10 cellular contexts compared by ENCODE assay signal in the genomic region with DNA sequence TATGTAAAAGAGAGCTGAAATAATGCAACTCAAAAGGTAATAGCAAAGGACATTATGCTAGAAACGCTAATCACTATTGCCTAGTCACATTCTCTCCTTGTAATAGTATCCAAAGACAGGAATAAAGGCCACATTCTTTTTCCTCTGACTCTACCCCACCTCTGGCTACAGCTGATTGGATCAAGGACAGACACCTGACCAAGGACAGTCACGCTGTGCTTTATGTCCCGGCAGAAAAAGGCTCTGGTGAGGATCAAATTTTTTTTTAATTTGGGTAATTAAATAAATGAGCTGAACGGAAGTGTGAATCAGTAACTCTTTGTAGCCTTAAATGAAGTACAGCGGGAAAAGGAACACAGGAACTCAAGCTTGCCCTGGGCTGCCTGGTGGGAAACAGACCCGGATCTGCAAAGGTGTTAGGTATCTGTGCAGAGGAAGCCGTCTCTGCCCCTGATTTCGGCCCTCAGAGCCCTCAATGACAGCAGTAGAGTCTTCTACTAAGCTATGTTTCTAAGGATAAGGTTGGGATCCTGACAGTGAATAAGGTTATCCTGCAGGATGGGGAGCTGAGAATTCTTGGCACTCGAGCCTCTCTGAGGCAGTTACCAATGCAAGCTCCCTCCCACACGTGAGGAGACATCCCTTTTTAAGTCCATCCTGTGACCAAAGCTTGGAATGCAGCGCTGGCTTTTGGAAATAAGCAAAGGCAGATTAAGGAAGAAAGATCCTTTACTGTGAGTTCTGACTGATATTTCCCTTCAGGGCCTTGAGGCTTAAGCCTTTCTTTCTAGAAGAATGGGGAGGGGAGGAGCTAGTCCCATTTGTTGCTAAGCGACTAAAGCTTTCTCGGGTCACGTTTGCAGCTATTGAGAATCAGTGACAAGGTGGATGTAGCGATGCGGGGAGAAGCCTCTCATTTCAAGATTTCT. TPM values are rescaled to one million over a fixed set of nuclear protein-coding genes. Genes with fewer than 3 reads are reported as not detected.
DNase-seq lines count a peak whose midpoint lies in the region; ATAC-seq, FAIRE-seq and TF ChIP-seq lines count a peak whose summit lies in the region.
"Had no signal": no experiment of that assay in that cellular context is flagged by ENCODE, and none has a peak within 500 bp of the region (broad histone marks: within the 10 kb centered on the region; RNA-seq: fewer than 3 reads in every experiment).

No MANE protein-coding gene starts in this region.

- no peaks in the 10 kb centered on the region for H3K79me2 ChIP-seq in OCI-LY1 (ENCODE audit: insufficient read depth, low read length)

- intact Hi-C loops in pancreas (cut with DNase I): no loop called here

- H3K4me1 ChIP-seq in OCI-LY1 (ENCODE audit: insufficient read depth, low read length, severe bottlenecking): peaks cover 55% of the 10 kb centered on the region
- no peaks in the 10 kb centered on the region for H3K4me1 ChIP-seq in pancreas

- no peaks in the 10 kb centered on the region for H3K9me2 ChIP-seq in OCI-LY1 (ENCODE audit: low read depth, low read length)

- peak overlapping the region; percentile 66; the same call in 1 of the 2 replicates for H2AFZ ChIP-seq in OCI-LY1 (ENCODE audit: low read length)

- TF ChIP-seq CTCF in OCI-LY1 (IDR thresholded peaks at IDR 0.05; ENCODE audit: low read length) (no peak), fibroblast of mammary gland (conservative IDR thresholded peaks at IDR 0.05; ENCODE audit: control insufficient read depth, insufficient read depth, low read depth, low read length) (no peak), pancreas (IDR thresholded peaks at IDR 0.05) (no peak)

- H3K27ac ChIP-seq in OCI-LY1 (ENCODE audit: low read depth, low read length, poor library complexity, severe bottlenecking): peak overlapping the region; percentile 77
- H3K27ac ChIP-seq in pancreas: no peak overlapping the region

- H4K20me1 ChIP-seq in OCI-LY1 (ENCODE audit: insufficient read depth, low read length): no peaks in the 10 kb centered on the region

- H3K27me3 ChIP-seq in OCI-LY1 (ENCODE audit: insufficient read depth, low read length) (no peaks in the 10 kb centered on the region), pancreas (no peaks in the 10 kb centered on the region)

- H3K4me2 ChIP-seq in OCI-LY1 (ENCODE audit: low read length): peak overlapping the region; percentile 61

- ATAC-seq in GM18519 (IDR thresholded peaks at IDR 0.05; ENCODE audit: low FRiP score, unreplicated experiment) (peak; percentile 43), pancreas (peak; percentile 45 to 70 (median 56)), HG03354 (IDR thresholded peaks at IDR 0.05; ENCODE audit: poor library complexity, severe bottlenecking, unreplicated experiment) (no peak)

- no peak for FAIRE-seq in pancreas (lab: Jason Lieb, UNC)

- peak overlapping the region; percentile 53 for H3K9ac ChIP-seq in OCI-LY1 (ENCODE audit: low read length)

- no peaks in the 10 kb centered on the region for H3K36me3 ChIP-seq in OCI-LY1 (ENCODE audit: insufficient read depth, low read length)
- H3K36me3 ChIP-seq in pancreas: no peaks in the 10 kb centered on the region

- H3K4me3 ChIP-seq in OCI-LY1 (ENCODE audit: low read depth, low read length, poor library complexity, severe bottlenecking) (peak overlapping the region; percentile 38), fibroblast of mammary gland (ENCODE audit: control insufficient read depth, low read depth, low read length) (no peak overlapping the region), pancreas (no peak overlapping the region)

- DNase-seq in fibroblast of mammary gland (ENCODE audit: low read depth) (peak; percentile 7), pancreas (no peak), epidermal melanocyte (ENCODE audit: insufficient read length, low spot score) (no peak)
- DNase-seq in activated effector memory CD4-positive, alpha-beta T cell treated with Interleukin-2 at 50 U/mL for 16 hours: no peak
- no peak for DNase-seq in activated CD8-positive, alpha-beta memory T cell treated with anti-CD3 and anti-CD28 coated beads, Interleukin-2, amount 50 U/mL, for 4 hours
- DNase-seq: naive B cell, NCI-H2171 treated with DMSO at 0.1 percent for 48 hours had no signal

- peaks cover 6% of the 10 kb centered on the region; the same call in 1 of the 2 replicates for H3F3A ChIP-seq in OCI-LY1 (ENCODE audit: insufficient read depth, low read length)

- H3K9me3 ChIP-seq in OCI-LY1 (ENCODE audit: low read length) (peaks cover 12% of the 10 kb centered on the region; the same call in 1 of the 2 replicates), pancreas (no peaks in the 10 kb centered on the region)

- WGBS in pancreas, 2 donors: 22 to 30% methylated on average over 16 of the region's 16 CpGs

RNA-seq across cellular contexts. Expression of gene IKZF2, which starts 37.8 kb away (rescaled TPM):
- total RNA-seq in pancreas: 1 to 10 TPM; 3.0 to 8.6 (median 3.3) TPM
- 1 to 10 TPM in 1 of 2 donors, under 1 TPM in 1; 0.65 to 1.1 TPM for polyA plus RNA-seq in pancreas
